ENCODE assay signal across 15 cellular contexts in the genomic region with DNA sequence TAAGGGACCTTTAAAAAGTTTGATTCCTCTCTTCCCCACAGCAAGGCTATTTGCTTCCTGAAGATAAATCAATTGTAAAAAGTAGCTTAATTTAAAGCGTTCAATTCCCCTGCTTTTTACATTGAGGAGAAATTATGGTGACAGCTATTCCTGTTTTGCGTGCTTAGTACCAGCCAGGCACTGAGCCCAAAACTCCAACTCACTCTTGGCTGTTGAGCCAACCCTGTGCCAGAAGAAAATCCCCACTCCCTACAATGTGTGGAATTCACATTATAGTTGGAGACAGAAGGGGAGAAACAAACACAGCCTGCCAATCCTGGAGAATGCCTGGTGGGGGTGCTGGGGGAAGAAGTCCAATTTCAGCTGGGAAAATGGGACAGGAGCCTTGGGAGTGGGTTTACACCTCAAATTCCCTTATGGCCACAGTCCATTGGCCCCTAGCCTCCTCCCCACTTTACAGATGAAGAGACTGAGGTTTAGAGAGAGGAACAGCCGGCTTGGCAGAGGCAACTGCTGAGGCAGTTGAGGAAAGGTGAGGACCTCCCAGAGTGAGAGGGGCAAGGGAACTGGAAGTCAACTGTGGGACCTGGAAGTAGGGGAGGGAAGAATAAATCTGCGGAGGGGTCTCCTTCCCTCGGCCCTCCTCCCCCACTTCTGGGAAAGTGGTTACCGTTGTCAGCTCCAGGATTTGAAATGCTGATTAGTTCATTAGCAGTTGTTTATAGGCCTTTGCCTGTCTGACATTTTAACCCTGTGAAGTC. TPM values are rescaled to one million over a fixed set of nuclear protein-coding genes. Genes with fewer than 3 reads are reported as not detected.
DNase-seq lines count a peak whose midpoint lies in the region; ATAC-seq, FAIRE-seq and TF ChIP-seq lines count a peak whose summit lies in the region.
"Had no signal": no experiment of that assay in that cellular context is flagged by ENCODE, and none has a peak within 500 bp of the region (broad histone marks: within the 10 kb centered on the region; RNA-seq: fewer than 3 reads in every experiment).

No MANE protein-coding gene starts in this region.

- H3K36me3 Mint-ChIP-seq in T-helper 17 cell (ENCODE audit: low read depth), result peaks cover 3% of the 10 kb centered on the region
- H3K36me3 Mint-ChIP-seq in activated CD8-positive, alpha-beta T cell treated with anti-CD3 and anti-CD28 coated beads, Interleukin-2, amount 10 ng/mL, durations not matched to agents 7 days and 5 days (ENCODE audit: low read depth), result no peaks in the 10 kb centered on the region

- no peak overlapping the region for H3K4me3 ChIP-seq in K562
- H3K4me3 ChIP-seq: heart right ventricle, right atrium auricular region, thoracic aorta had no signal

- no peaks in the 10 kb centered on the region for H3K9me1 ChIP-seq in K562 (ENCODE audit: control insufficient read depth, insufficient read depth, low read length)

- peak overlapping the region; percentile 59; the same call in 1 of the 2 replicates for H2AFZ ChIP-seq in K562 (ENCODE audit: low read depth, low read length)

- DNase-seq in DMS 273 (lab: John Stamatoyannopoulos, UW; ENCODE audit: unreplicated experiment) (peak; percentile 40), DMS 273 treated with DMSO at 0.1 percent for 48 hours (lab: John Stamatoyannopoulos, UW) (no peak), K562 (ENCODE audit: extremely low read depth in 1 of 4, low spot score in 3 of 4) (no peak), iPS-NIHi11 (ENCODE audit: low spot score) (peak; percentile 78), substantia nigra (lab: John Stamatoyannopoulos, UW) (peak in 3 of 49 donors; percentile 5 to 28 (median 21)), NAMALWA (ENCODE audit: low spot score) (no peak), T-helper 17 cell (no peak)
- DNase-seq in activated CD8-positive, alpha-beta T cell treated with anti-CD3 and anti-CD28 coated beads, Interleukin-2, amount 10 ng/mL, durations not matched to agents 7 days and 5 days, result no peak
- DNase-seq: activated CD8-positive, alpha-beta memory T cell treated with anti-CD3 and anti-CD28 coated beads for 24 hours; heart right ventricle had no signal

- no peak for TF ChIP-seq POLR2A in K562 (conservative IDR thresholded peaks at IDR 0.05)

- H3K9me3 ChIP-seq in K562 (replicated peaks; ENCODE audit: control insufficient read depth, insufficient read depth, low read depth, low read length) (no peaks in the 10 kb centered on the region), T-helper 17 cell (ENCODE audit: control insufficient read depth, low read length, poor library complexity, severe bottlenecking) (no peaks in the 10 kb centered on the region)
- H3K9me3 ChIP-seq: heart right ventricle, right atrium auricular region, thoracic aorta had no signal

- H3K4me3 Mint-ChIP-seq in T-helper 17 cell, result no peak overlapping the region
- no peak overlapping the region for H3K4me3 Mint-ChIP-seq in activated CD8-positive, alpha-beta T cell treated with anti-CD3 and anti-CD28 coated beads, Interleukin-2, amount 10 ng/mL, durations not matched to agents 7 days and 5 days

- ATAC-seq in K562, result no peak
- no peak for ATAC-seq in T-helper 17 cell
- no peak for ATAC-seq in activated CD8-positive, alpha-beta T cell treated with anti-CD3 and anti-CD28 coated beads, Interleukin-2, amount 10 ng/mL, durations not matched to agents 7 days and 5 days
- ATAC-seq: heart right ventricle, Right ventricle myocardium inferior had no signal

- BruUV-seq in K562 (replicated peaks; lab: Mats Ljungman, UMichigan), result no TSS peak

- intact Hi-C loops in K562 (cut with micrococcal nuclease), result no loop called here

- H3K9me3 Mint-ChIP-seq in activated CD8-positive, alpha-beta T cell treated with anti-CD3 and anti-CD28 coated beads, Interleukin-2, amount 10 ng/mL, durations not matched to agents 7 days and 5 days (ENCODE audit: insufficient read depth), result no peaks in the 10 kb centered on the region

- H3K36me3 ChIP-seq in K562 (ENCODE audit: control insufficient read depth, insufficient read depth, low read length), result no peaks in the 10 kb centered on the region
- H3K36me3 ChIP-seq: heart right ventricle, right atrium auricular region, thoracic aorta had no signal

- H3K79me2 ChIP-seq in K562 (ENCODE audit: control insufficient read depth, insufficient read depth, low read length), result no peaks in the 10 kb centered on the region

- peak overlapping the region in 1 of 2 experiments; percentile 53; a peak in 1 of 4 replicates for H3K9ac ChIP-seq in K562 (ENCODE audit: insufficient read depth in 1 of 2, low read depth in 2 of 2, low read length in 2 of 2)

- CTCF ChIA-PET in K562 (lab: Yijun Ruan, JAX; ENCODE audit: low intra/inter-chr PET ratio), result no interaction called here
- CTCF ChIA-PET in activated CD8-positive, alpha-beta T cell treated with anti-CD3 and anti-CD28 coated beads, Interleukin-2, amount 10 ng/mL, durations not matched to agents 7 days and 5 days (lab: Charles Lee), result interaction anchor here (0.6 to 1.1 kb wide), 2 partner anchors 14 to 84 kb away, joined by 3 read pairs; no protein-coding TSS in a partner anchor

- peaks cover 7% of the 10 kb centered on the region for H3K4me1 Mint-ChIP-seq in T-helper 17 cell
- peaks cover 25% of the 10 kb centered on the region for H3K4me1 Mint-ChIP-seq in activated CD8-positive, alpha-beta T cell treated with anti-CD3 and anti-CD28 coated beads, Interleukin-2, amount 10 ng/mL, durations not matched to agents 7 days and 5 days (ENCODE audit: low read depth)

- no peaks in the 10 kb centered on the region for H4K20me1 ChIP-seq in K562 (replicated peaks; ENCODE audit: control insufficient read depth, insufficient read depth, low read length)

- TF ChIP-seq RAD21 in K562 (CRISPR knock-in tag; conservative IDR thresholded peaks at IDR 0.05 in 1 of 2, IDR thresholded peaks at IDR 0.05 in 1 of 2), result no peak

- POLR2A ChIA-PET in K562 (lab: Yijun Ruan, JAX), result interaction anchor here (0.6 to 1.1 kb wide), 2 partner anchors 8 to 10 kb away, joined by 3 to 4 read pairs; no protein-coding TSS in a partner anchor
- POLR2A ChIA-PET in activated CD8-positive, alpha-beta T cell treated with anti-CD3 and anti-CD28 coated beads, Interleukin-2, amount 10 ng/mL, durations not matched to agents 7 days and 5 days (lab: Charles Lee), result no interaction called here

- no peak overlapping the region for H3K27ac Mint-ChIP-seq in T-helper 17 cell
- no peak overlapping the region for H3K27ac Mint-ChIP-seq in activated CD8-positive, alpha-beta T cell treated with anti-CD3 and anti-CD28 coated beads, Interleukin-2, amount 10 ng/mL, durations not matched to agents 7 days and 5 days

- in situ Hi-C loops in K562 (cut with MboI), result no loop called here

- no peak for FAIRE-seq in K562 (lab: Jason Lieb, UNC)

- H3K27ac ChIP-seq in K562 (ENCODE audit: extremely low read depth, low read depth, low read length) (no peak overlapping the region), substantia nigra (ENCODE audit: low read depth, low read length, poor library complexity, severe bottlenecking) (peak overlapping the region; percentile 86)
- H3K27ac ChIP-seq: 22Rv1, heart right ventricle, right atrium auricular region, thoracic aorta had no signal

- H3K4me2 ChIP-seq in K562 (ENCODE audit: insufficient read depth, low read length), result no peak overlapping the region

- TF ChIP-seq EP300 in K562 (IDR thresholded peaks at IDR 0.05; ENCODE audit: low read length), result no peak

- no peak for TF ChIP-seq CTCF in K562 (IDR thresholded peaks at IDR 0.05 in 2 of 3, conservative IDR thresholded peaks at IDR 0.05 in 1 of 3; ENCODE audit: insufficient read depth in 2 of 3, low read depth in 1 of 3, low read length in 3 of 3)

- 29% methylated on average over 5 of the region's 6 CpGs for WGBS in K562 (ENCODE audit: insufficient coverage, low coverage, missing lambda C conversion rate)

- peaks cover 5 to 22% of the 10 kb centered on the region in 2 experiments for H3K4me1 ChIP-seq in K562 (replicated peaks in 1 of 2; ENCODE audit: control insufficient read depth in 2 of 2, insufficient read depth in 2 of 2, low read length in 2 of 2)
- H3K4me1 ChIP-seq: heart right ventricle, right atrium auricular region had no signal

- no peaks in the 10 kb centered on the region for H3K27me3 ChIP-seq in K562 (ENCODE audit: control insufficient read depth in 2 of 2, insufficient read depth in 2 of 2, low read length in 2 of 2)
- H3K27me3 ChIP-seq: right atrium auricular region had no signal

- H3K27me3 Mint-ChIP-seq in T-helper 17 cell, result peaks cover 13% of the 10 kb centered on the region
- H3K27me3 Mint-ChIP-seq in activated CD8-positive, alpha-beta T cell treated with anti-CD3 and anti-CD28 coated beads, Interleukin-2, amount 10 ng/mL, durations not matched to agents 7 days and 5 days (ENCODE audit: low read depth), result peaks cover 2% of the 10 kb centered on the region

TF ChIP-seq in K562, 482 proteins besides CTCF, POLR2A, EP300 and RAD21 (continues in another document):
- peak; percentile 76 for TF ChIP-seq RBM25 (IDR thresholded peaks at IDR 0.05; ENCODE audit: low read depth, low read length, severe bottlenecking)
- no peak for TF ChIP-seq C11orf30 (IDR thresholded peaks at IDR 0.05; ENCODE audit: low read depth)
- TF ChIP-seq FOXK2 (conservative IDR thresholded peaks at IDR 0.05 in 1 of 2, IDR thresholded peaks at IDR 0.05 in 1 of 2; ENCODE audit: low read depth in 2 of 2), result no peak
- TF ChIP-seq ADNP (tag; IDR thresholded peaks at IDR 0.05), result peak; percentile 74; the same call in 1 of the 2 replicates
- TF ChIP-seq SMAD1 (IDR thresholded peaks at IDR 0.05; ENCODE audit: low read depth, low read length, partially characterized antibody), result no peak

RNA-seq across cellular contexts. Expression of a gene that starts 26.1 kb away (rescaled TPM):
- total RNA-seq in K562 (2011; cell fraction: chromatin; rRNA removed; ENCODE audit: low replicate concordance), result not detected in 2 replicates
- total RNA-seq in K562 (2011; cell fraction: nucleolus; rRNA removed), result not detected in 2 replicates
- not detected in 2 replicates for total RNA-seq in K562 (2011; cell fraction: nucleoplasm; rRNA removed)
- total RNA-seq in K562 (2014; rRNA removed), result not detected in 2 replicates
- not detected in 2 replicates for total RNA-seq in K562 (2014; rRNA removed; fragmentation: Illumina TruSeq; extraction: Trizol)
- 0.60 TPM in 1 of 2 replicates, not detected in the other for total RNA-seq in K562 (2015; rRNA removed; fragmentation: Illumina TruSeq; extraction: Trizol)
- 0.69 and 0.76 TPM in 2 replicates for total RNA-seq in K562 (2021)
- polyA plus RNA-seq in K562 (2011; rRNA removed), result not detected in 2 replicates
- polyA plus RNA-seq in K562 (2011; cell fraction: cytosol; rRNA removed), result 0.07 TPM in 1 of 2 replicates, not detected in the other
- polyA plus RNA-seq in K562 (2011; cell fraction: nucleus; rRNA removed), result 0.04 TPM in 1 of 2 replicates, not detected in the other
- 0.10 and 0.11 TPM in 2 replicates for polyA plus RNA-seq in K562 (2012)
- polyA plus RNA-seq in K562 (2014; fragmentation: Illumina TruSeq; extraction: Trizol), result not detected in 2 replicates
- under 1 TPM in 1 of 2 experiments, not detected in 1; 0.01 TPM for polyA plus RNA-seq in K562 (2014; fragmentation: Nextera tagmentation; extraction: Ambion mirVana)
- polyA plus RNA-seq in K562 (2014; rRNA removed), result not detected in 2 replicates
- polyA minus RNA-seq in K562 (2011; rRNA and poly(A)+ RNA removed), result not detected in 2 replicates
- polyA minus RNA-seq in K562 (2011; cell fraction: cytosol; rRNA and poly(A)+ RNA removed), result not detected in 2 replicates
- polyA minus RNA-seq in K562 (2011; cell fraction: nucleus; rRNA and poly(A)+ RNA removed), result not detected in 2 replicates
- under 1 TPM; 0.44 to 0.47 TPM for total RNA-seq in T-helper 17 cell
- total RNA-seq in activated CD8-positive, alpha-beta T cell treated with anti-CD3 and anti-CD28 coated beads, Interleukin-2, amount 10 ng/mL, durations not matched to agents 7 days and 5 days, result not detected
- total RNA-seq: NCI-H460, Right ventricle myocardium inferior had no signal

Comparison
In these comparisons a context has a peak if more than half of its experiments do, and no peak if none do; other contexts are left out.
1. DNase-seq: peak in DMS 273 (single experiment) and iPS-NIHi11 (single experiment); none in DMS 273 treated with DMSO at 0.1 percent for 48 hours (single experiment), K562 (0 of 4), NAMALWA (single experiment), T-helper 17 cell (0 of 3) and activated CD8-positive, alpha-beta T cell treated with anti-CD3 and anti-CD28 coated beads, Interleukin-2, amount 10 ng/mL, durations not matched to agents 7 days and 5 days (single experiment).